ENCODE assay signal across 8 cellular contexts in genomic region chr19:495440-496332, GRCh38. TPM values are rescaled to one million over a fixed set of nuclear protein-coding genes. Genes with fewer than 3 reads are reported as not detected.
DNase-seq lines count a peak whose midpoint lies in the region; ATAC-seq and TF ChIP-seq lines count a peak whose summit lies in the region.

No MANE protein-coding gene starts in this region.

- H3K27ac ChIP-seq in right cardiac atrium (ENCODE audit: low read length), result no peak overlapping the region

- H3K36me3 ChIP-seq in GM06990 (ENCODE audit: control insufficient read depth, insufficient read depth, low read length), result no peaks in the 10 kb centered on the region

- DNase-seq in GM06990 (ENCODE audit: extremely low read depth, insufficient read length), result peak; percentile 66
- DNase-seq in NAMALWA (ENCODE audit: low spot score), result peak; percentile 51
- DNase-seq in activated effector memory CD4-positive, alpha-beta T cell treated with Interleukin-2 at 50 U/mL for 16 hours, result peak; percentile 30
- peak in 2 of 3 donors; percentile 58 to 63 for DNase-seq in right cardiac atrium
- DNase-seq in stimulated activated CD4-positive, alpha-beta T cell treated with anti-CD3 and anti-CD28 coated beads, Interleukin-4, amount 100 ng/mL, for 24 hours, result peak; percentile 40
- no peak for DNase-seq in RPMI8226

- H3K4me3 ChIP-seq in GM06990 (replicated peaks; ENCODE audit: low read depth, low read length) (no peak overlapping the region), right cardiac atrium (ENCODE audit: low read length) (no peak overlapping the region)

- H3K27me3 ChIP-seq in GM06990 (replicated peaks; ENCODE audit: control insufficient read depth, insufficient read depth, low read length) (no peaks in the 10 kb centered on the region; the same call in none of the 2 replicates), right cardiac atrium (ENCODE audit: control insufficient read depth, insufficient read depth) (no peaks in the 10 kb centered on the region)

- intact Hi-C loops in right cardiac atrium (cut with DNase I), result no loop called here

- peak; percentile 4 to 7 for ATAC-seq in right cardiac atrium
- no peak for ATAC-seq in GM18909 (IDR thresholded peaks at IDR 0.05; ENCODE audit: poor library complexity, unreplicated experiment)
- no peak for ATAC-seq in HG03457 (IDR thresholded peaks at IDR 0.05; ENCODE audit: unreplicated experiment)

- no peaks in the 10 kb centered on the region for H3K9me3 ChIP-seq in right cardiac atrium (ENCODE audit: control insufficient read depth, low read length)

- 11% methylated on average over 45 of the region's 45 CpGs for WGBS in right cardiac atrium

- TF ChIP-seq CTCF in GM06990 (IDR thresholded peaks at IDR 0.05; ENCODE audit: insufficient read depth, low read length, poor library complexity, severe bottlenecking), result peak; percentile 76

- no peaks in the 10 kb centered on the region for H3K4me1 ChIP-seq in right cardiac atrium (ENCODE audit: control insufficient read depth, insufficient read depth, low read length)

RNA-seq across cellular contexts. Expression of gene MADCAM1, which starts 0.6 kb away (rescaled TPM):
- under 1 TPM; 0.28 to 0.59 (median 0.36) TPM for total RNA-seq in right cardiac atrium
- polyA plus RNA-seq in right cardiac atrium, result 0.27 TPM

RNA-seq across cellular contexts. Expression of gene TPGS1, which starts 11.6 kb away (rescaled TPM):
- total RNA-seq in right cardiac atrium, result 10 to 100 TPM; 10.9 to 15.6 (median 14.7) TPM
- 21.3 TPM for polyA plus RNA-seq in right cardiac atrium

RNA-seq across cellular contexts. Expression of gene SHC2, which starts 34.9 kb away (rescaled TPM):
- 10 to 100 TPM; 14.3 to 20.0 (median 17.6) TPM for total RNA-seq in right cardiac atrium
- 21.0 TPM for polyA plus RNA-seq in right cardiac atrium

RNA-seq across cellular contexts. Expression of gene CDC34, which starts 35.9 kb away (rescaled TPM):
- total RNA-seq in right cardiac atrium, result 10 to 100 TPM; 66.8 to 78.4 (median 74.3) TPM
- 95.8 TPM for polyA plus RNA-seq in right cardiac atrium

RNA-seq across cellular contexts. Expression of gene GZMM, which starts 48.2 kb away (rescaled TPM):
- under 1 TPM in 2 of 4 donors, not detected in 2; 0.26 to 0.32 TPM for total RNA-seq in right cardiac atrium
- polyA plus RNA-seq in right cardiac atrium, result 0.43 TPM

Comparison
In these comparisons a context has a peak if more than half of its experiments do, and no peak if none do; other contexts are left out.
1. ATAC-seq: peak in right cardiac atrium (2 of 2); none in GM18909 (single experiment) and HG03457 (single experiment).